ENCODE assay signal across 1 cellular context in the genomic region with DNA sequence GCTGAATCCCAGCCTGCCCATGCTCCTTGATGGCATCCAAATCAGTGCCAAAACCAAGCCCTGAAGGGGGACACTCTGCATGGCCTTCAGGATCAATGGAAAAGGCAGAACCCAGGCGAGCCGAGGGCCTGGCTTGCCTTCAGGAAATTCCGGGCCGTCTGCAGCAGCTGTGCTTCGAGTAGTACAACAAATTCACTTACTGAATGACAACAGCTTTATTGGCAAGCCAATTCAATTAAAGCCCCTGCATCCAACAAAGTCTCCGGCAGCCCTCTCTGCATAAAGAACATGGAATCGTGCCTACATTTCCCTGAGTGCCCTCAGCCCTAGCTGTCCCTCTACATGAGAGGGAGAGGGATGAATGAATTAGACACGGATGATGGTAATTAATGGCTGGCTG.
TF ChIP-seq lines count a peak whose summit lies in the region.

No MANE protein-coding gene starts in this region.

TF ChIP-seq in HepG2, 621 proteins besides CTCF, POLR2A, EP300 and RAD21 (continued from another document):
- TF ChIP-seq, protein P1, sequence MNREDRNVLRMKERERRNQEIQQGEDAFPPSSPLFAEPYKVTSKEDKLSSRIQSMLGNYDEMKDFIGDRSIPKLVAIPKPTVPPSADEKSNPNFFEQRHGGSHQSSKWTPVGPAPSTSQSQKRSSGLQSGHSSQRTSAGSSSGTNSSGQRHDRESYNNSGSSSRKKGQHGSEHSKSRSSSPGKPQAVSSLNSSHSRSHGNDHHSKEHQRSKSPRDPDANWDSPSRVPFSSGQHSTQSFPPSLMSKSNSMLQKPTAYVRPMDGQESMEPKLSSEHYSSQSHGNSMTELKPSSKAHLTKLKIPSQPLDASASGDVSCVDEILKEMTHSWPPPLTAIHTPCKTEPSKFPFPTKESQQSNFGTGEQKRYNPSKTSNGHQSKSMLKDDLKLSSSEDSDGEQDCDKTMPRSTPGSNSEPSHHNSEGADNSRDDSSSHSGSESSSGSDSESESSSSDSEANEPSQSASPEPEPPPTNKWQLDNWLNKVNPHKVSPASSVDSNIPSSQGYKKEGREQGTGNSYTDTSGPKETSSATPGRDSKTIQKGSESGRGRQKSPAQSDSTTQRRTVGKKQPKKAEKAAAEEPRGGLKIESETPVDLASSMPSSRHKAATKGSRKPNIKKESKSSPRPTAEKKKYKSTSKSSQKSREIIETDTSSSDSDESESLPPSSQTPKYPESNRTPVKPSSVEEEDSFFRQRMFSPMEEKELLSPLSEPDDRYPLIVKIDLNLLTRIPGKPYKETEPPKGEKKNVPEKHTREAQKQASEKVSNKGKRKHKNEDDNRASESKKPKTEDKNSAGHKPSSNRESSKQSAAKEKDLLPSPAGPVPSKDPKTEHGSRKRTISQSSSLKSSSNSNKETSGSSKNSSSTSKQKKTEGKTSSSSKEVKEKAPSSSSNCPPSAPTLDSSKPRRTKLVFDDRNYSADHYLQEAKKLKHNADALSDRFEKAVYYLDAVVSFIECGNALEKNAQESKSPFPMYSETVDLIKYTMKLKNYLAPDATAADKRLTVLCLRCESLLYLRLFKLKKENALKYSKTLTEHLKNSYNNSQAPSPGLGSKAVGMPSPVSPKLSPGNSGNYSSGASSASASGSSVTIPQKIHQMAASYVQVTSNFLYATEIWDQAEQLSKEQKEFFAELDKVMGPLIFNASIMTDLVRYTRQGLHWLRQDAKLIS (CRISPR knock-in tag; IDR thresholded peaks at IDR 0.05): no peak
- TF ChIP-seq ZNF10 (CRISPR knock-in tag; IDR thresholded peaks at IDR 0.05; ENCODE audit: borderline replicate concordance, low read depth) (no peak), SATB2 (CRISPR knock-in tag; IDR thresholded peaks at IDR 0.05) (no peak), ZNF331 (CRISPR knock-in tag; IDR thresholded peaks at IDR 0.05) (no peak), ZNF878 (CRISPR knock-in tag; IDR thresholded peaks at IDR 0.05) (no peak), ZNF484 (CRISPR knock-in tag; IDR thresholded peaks at IDR 0.05; ENCODE audit: borderline replicate concordance, low read depth) (no peak), TOE1 (CRISPR knock-in tag; IDR thresholded peaks at IDR 0.05) (no peak)
- TF ChIP-seq, protein P2, sequence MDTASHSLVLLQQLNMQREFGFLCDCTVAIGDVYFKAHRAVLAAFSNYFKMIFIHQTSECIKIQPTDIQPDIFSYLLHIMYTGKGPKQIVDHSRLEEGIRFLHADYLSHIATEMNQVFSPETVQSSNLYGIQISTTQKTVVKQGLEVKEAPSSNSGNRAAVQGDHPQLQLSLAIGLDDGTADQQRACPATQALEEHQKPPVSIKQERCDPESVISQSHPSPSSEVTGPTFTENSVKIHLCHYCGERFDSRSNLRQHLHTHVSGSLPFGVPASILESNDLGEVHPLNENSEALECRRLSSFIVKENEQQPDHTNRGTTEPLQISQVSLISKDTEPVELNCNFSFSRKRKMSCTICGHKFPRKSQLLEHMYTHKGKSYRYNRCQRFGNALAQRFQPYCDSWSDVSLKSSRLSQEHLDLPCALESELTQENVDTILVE (CRISPR knock-in tag; IDR thresholded peaks at IDR 0.05): no peak
- TF ChIP-seq, protein P3, sequence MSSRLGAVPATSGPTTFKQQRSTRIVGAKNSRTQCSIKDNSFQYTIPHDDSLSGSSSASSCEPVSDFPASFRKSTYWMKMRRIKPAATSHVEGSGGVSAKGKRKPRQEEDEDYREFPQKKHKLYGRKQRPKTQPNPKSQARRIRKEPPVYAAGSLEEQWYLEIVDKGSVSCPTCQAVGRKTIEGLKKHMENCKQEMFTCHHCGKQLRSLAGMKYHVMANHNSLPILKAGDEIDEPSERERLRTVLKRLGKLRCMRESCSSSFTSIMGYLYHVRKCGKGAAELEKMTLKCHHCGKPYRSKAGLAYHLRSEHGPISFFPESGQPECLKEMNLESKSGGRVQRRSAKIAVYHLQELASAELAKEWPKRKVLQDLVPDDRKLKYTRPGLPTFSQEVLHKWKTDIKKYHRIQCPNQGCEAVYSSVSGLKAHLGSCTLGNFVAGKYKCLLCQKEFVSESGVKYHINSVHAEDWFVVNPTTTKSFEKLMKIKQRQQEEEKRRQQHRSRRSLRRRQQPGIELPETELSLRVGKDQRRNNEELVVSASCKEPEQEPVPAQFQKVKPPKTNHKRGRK (CRISPR knock-in tag; IDR thresholded peaks at IDR 0.05): no peak
- TF ChIP-seq, protein P4, sequence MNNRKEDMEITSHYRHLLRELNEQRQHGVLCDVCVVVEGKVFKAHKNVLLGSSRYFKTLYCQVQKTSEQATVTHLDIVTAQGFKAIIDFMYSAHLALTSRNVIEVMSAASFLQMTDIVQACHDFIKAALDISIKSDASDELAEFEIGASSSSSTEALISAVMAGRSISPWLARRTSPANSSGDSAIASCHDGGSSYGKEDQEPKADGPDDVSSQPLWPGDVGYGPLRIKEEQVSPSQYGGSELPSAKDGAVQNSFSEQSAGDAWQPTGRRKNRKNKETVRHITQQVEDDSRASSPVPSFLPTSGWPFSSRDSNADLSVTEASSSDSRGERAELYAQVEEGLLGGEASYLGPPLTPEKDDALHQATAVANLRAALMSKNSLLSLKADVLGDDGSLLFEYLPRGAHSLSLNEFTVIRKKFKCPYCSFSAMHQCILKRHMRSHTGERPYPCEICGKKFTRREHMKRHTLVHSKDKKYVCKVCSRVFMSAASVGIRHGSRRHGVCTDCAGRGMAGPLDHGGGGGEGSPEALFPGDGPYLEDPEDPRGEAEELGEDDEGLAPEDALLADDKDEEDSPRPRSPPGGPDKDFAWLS (CRISPR knock-in tag; IDR thresholded peaks at IDR 0.05; ENCODE audit: borderline replicate concordance): no peak
